Comparison of ENCODE assay signal across 14 cellular contexts in the genomic region with DNA sequence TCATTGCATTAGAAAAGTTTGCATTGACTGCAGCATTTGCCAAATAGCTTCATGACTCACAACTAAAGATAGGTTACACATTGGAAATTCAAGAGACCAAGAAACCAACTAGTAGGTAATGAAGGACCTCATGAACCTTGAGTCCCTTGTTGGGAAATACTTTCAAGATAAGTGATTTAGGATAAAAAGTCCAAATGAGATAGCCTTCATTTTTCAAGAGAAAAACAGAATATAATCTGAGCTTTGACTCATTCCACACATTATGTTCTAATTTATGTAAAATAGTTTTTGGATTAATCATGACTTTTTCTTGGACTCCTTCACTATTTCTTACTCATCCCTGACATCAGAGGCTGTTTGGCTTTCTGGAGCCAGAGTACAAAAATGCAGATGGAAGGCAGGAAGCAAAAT. TPM values are rescaled to one million over a fixed set of nuclear protein-coding genes. Genes with fewer than 3 reads are reported as not detected.
DNase-seq lines count a peak whose midpoint lies in the region; ATAC-seq and TF ChIP-seq lines count a peak whose summit lies in the region.
"Had no signal": no experiment of that assay in that cellular context is flagged by ENCODE, and none has a peak within 500 bp of the region (broad histone marks: within the 10 kb centered on the region; RNA-seq: fewer than 3 reads in every experiment).

No MANE protein-coding gene starts in this region.

- H3K4me3 ChIP-seq in breast epithelium (no peak overlapping the region), adipocyte (ENCODE audit: low read length) (peak overlapping the region; percentile 14), BE2C (ENCODE audit: low read depth, low read length) (no peak overlapping the region)

- POLR2A ChIA-PET in MCF 10A (lab: Yijun Ruan, JAX), result interaction anchor here (0.7 to 1.8 kb wide), 4 partner anchors 9 to 281 kb away, joined by 3 to 6 read pairs (median 4); no protein-coding TSS in a partner anchor

- H3K27me3 ChIP-seq in breast epithelium (no peaks in the 10 kb centered on the region), adipocyte (replicated peaks; ENCODE audit: control insufficient read depth, insufficient read depth, low read length) (no peaks in the 10 kb centered on the region), foreskin keratinocyte (no peaks in the 10 kb centered on the region), BE2C (no peaks in the 10 kb centered on the region)

- TF ChIP-seq POLR2A in breast epithelium (IDR thresholded peaks at IDR 0.05), result no peak

- no peaks in the 10 kb centered on the region for H3K4me1 ChIP-seq in breast epithelium
- peaks cover 14% of the 10 kb centered on the region for H3K4me1 ChIP-seq in adipocyte (ENCODE audit: control insufficient read depth, insufficient read depth, low read length)
- peaks cover 14% of the 10 kb centered on the region for H3K4me1 ChIP-seq in foreskin keratinocyte
- H3K4me1 ChIP-seq in BE2C, result no peaks in the 10 kb centered on the region

- ATAC-seq in foreskin keratinocyte (peak; percentile 82), HG03378 (IDR thresholded peaks at IDR 0.05; ENCODE audit: unreplicated experiment) (no peak), GM18517 (IDR thresholded peaks at IDR 0.05; ENCODE audit: unreplicated experiment) (no peak), HG03045 (IDR thresholded peaks at IDR 0.05; ENCODE audit: unreplicated experiment) (no peak)

- peak overlapping the region; percentile 61 for H3K9ac ChIP-seq in adipocyte (ENCODE audit: low read length)

- H3K4me3 Mint-ChIP-seq in MCF 10A (ENCODE audit: unreplicated experiment), result no peak overlapping the region

- H3K36me3 ChIP-seq in breast epithelium (no peaks in the 10 kb centered on the region), adipocyte (ENCODE audit: control insufficient read depth, insufficient read depth, low read length, severe bottlenecking) (no peaks in the 10 kb centered on the region), BE2C (no peaks in the 10 kb centered on the region)

- H3K27me3 Mint-ChIP-seq in MCF 10A (ENCODE audit: insufficient read depth, unreplicated experiment), result no peaks in the 10 kb centered on the region

- H3K27ac ChIP-seq in breast epithelium, result no peak overlapping the region
- H3K27ac ChIP-seq in foreskin keratinocyte, result no peak overlapping the region

- peaks cover 18% of the 10 kb centered on the region for H3K4me1 Mint-ChIP-seq in MCF 10A (ENCODE audit: insufficient read depth, unreplicated experiment)

- H3K9me3 ChIP-seq in breast epithelium (no peaks in the 10 kb centered on the region), adipocyte (ENCODE audit: control insufficient read depth, low read length) (no peaks in the 10 kb centered on the region), BE2C (no peaks in the 10 kb centered on the region)

- BruUV-seq in MCF 10A (replicated peaks; lab: Mats Ljungman, UMichigan), result no TSS peak

- TF ChIP-seq CTCF in MCF 10A (IDR thresholded peaks at IDR 0.05; ENCODE audit: unreplicated experiment) (no peak), breast epithelium (IDR thresholded peaks at IDR 0.05) (no peak), foreskin keratinocyte (conservative IDR thresholded peaks at IDR 0.05) (no peak), BE2C (IDR thresholded peaks at IDR 0.05; ENCODE audit: low read depth, low read length) (no peak)

- intact Hi-C loops in MCF 10A (cut with micrococcal nuclease), result no loop called here
- intact Hi-C loops in breast epithelium (cut with DNase I; ENCODE audit: low total_unique reads), result no loop called here

- H3K36me3 Mint-ChIP-seq in MCF 10A (ENCODE audit: insufficient read depth, unreplicated experiment), result peaks cover 5% of the 10 kb centered on the region

- H3K27ac Mint-ChIP-seq in MCF 10A (ENCODE audit: low read depth, unreplicated experiment), result peak overlapping the region; percentile 75

- H3K9me3 Mint-ChIP-seq in MCF 10A (ENCODE audit: unreplicated experiment), result no peaks in the 10 kb centered on the region

- CTCF ChIA-PET in MCF 10A (lab: Yijun Ruan, JAX), result no interaction called here

- DNase-seq in MCF 10A (ENCODE audit: unreplicated experiment) (peak; percentile 80), breast epithelium (ENCODE audit: low spot score in 2 of 2) (no peak), adipocyte (ENCODE audit: low read depth) (peak; percentile 89), foreskin keratinocyte (peak; percentile 65 to 84), BE2C (no peak)
- DNase-seq: MM.1S; NCI-H510A treated with DMSO at 0.1 percent for 48 hours; stimulated activated CD4-positive, alpha-beta T cell treated with anti-CD3 and anti-CD28 coated beads, Interleukin-12 subunit alpha, Interleukin-12 subunit beta, amount 100 ng/mL, for 4 hours; stimulated activated CD8-positive, alpha-beta memory T cell treated with anti-CD3 and anti-CD28 coated beads, Interleukin-4, amount 100 ng/mL, for 48 hours had no signal

RNA-seq across cellular contexts. Expression of a gene that starts 13.1 kb away (rescaled TPM):
- total RNA-seq in MCF 10A (2022) (not detected in 2 replicates), breast epithelium (not detected), foreskin keratinocyte (not detected in 2 replicates)
- polyA plus RNA-seq in foreskin keratinocyte, result not detected in 2 replicates
- not detected for polyA plus RNA-seq in BE2C (2012; ENCODE audit: insufficient read depth, insufficient read length, low read depth)
- total RNA-seq: dermis microvascular lymphatic vessel endothelial cell, SK-MEL-5 had no signal

RNA-seq across cellular contexts. Expression of a gene that starts 54.9 kb away (rescaled TPM):
- total RNA-seq in MCF 10A (2022), result not detected in 2 replicates
- total RNA-seq in breast epithelium, result 1 to 10 TPM in 1 of 3 donors, under 1 TPM in 1, not detected in 1; 0.66 to 3.2 TPM
- not detected in 2 replicates for total RNA-seq in foreskin keratinocyte
- polyA plus RNA-seq in foreskin keratinocyte, result not detected in 2 replicates
- polyA plus RNA-seq in BE2C (2012; ENCODE audit: insufficient read depth, insufficient read length, low read depth), result not detected
- total RNA-seq: dermis microvascular lymphatic vessel endothelial cell, SK-MEL-5 had no signal

Comparison
In these comparisons a context has a peak if more than half of its experiments do, and no peak if none do; other contexts are left out.
1. DNase-seq: peak in MCF 10A (single experiment), adipocyte (single experiment) and foreskin keratinocyte (2 of 2); none in breast epithelium (0 of 2) and BE2C (single experiment).